In the genomic region with DNA sequence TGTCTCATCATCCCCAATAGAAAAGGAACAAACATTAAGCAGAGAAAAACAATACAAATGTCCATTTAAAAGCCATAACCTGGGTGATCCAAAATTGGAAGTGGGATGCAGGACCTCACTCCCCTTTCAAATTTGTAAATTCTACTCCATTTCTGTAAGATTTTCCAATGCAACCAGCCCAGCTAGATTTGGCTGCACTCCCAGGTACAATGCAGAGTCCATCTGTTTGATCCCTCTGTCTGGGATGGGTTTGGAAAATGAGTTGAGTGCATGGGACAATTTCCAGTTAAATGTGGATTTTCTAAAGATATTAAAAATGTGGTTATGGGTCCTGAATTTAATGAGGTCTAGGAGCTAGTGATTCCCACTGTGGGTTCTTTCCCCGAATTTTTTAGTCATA, we compare ENCODE assay signal across 27 cellular contexts.
"Had no signal": no experiment of that assay in that cellular context is flagged by ENCODE, and none has a peak within 500 bp of the region (broad histone marks: within the 10 kb centered on the region; RNA-seq: fewer than 3 reads in every experiment).

No MANE protein-coding gene starts in this region.

- DNase-seq: activated CD4-positive, alpha-beta T cell treated with anti-CD3 and anti-CD28 coated beads, Interleukin-2, amount 10 ng/mL, durations not matched to agents 24 days and 14 days; activated CD4-positive, alpha-beta T cell treated with anti-CD3 and anti-CD28 coated beads, Interleukin-2, amount 50 U/mL, for 4 hours; activated CD8-positive, alpha-beta T cell treated with anti-CD3 and anti-CD28 coated beads for 36 hours; activated effector memory CD4-positive, alpha-beta T cell treated with anti-CD3 and anti-CD28 coated beads, Interleukin-2, amount 50 U/mL, for 16 hours; activated naive CD4-positive, alpha-beta T cell; activated naive CD4-positive, alpha-beta T cell treated with anti-CD3 and anti-CD28 coated beads, Interleukin-2, amount 50 U/mL, for 16 hours; activated naive CD8-positive, alpha-beta T cell treated with anti-CD3 and anti-CD28 coated beads, Interleukin-2, amount 10 ng/mL, durations not matched to agents 7 days and 5 days; activated T-cell treated with anti-CD3 and anti-CD28 coated beads, Interleukin-2, amount 50 U/mL, for 1 hour; activated T-cell treated with anti-CD3 and anti-CD28 coated beads, Interleukin-2, amount 50 U/mL, for 72 hours; amygdala; Kasumi-1; MG63; NCI-H1092; NCI-H1436 treated with DMSO at 0.1 percent for 48 hours; NCI-H187 treated with DMSO at 0.1 percent for 48 hours; NCI-H2081; NCI-H345; NCI-H510A treated with DMSO at 0.1 percent for 48 hours; NCI-H526 treated with DMSO at 0.1 percent for 48 hours; NCI-H82; SHP77 treated with DMSO at 0.1 percent for 48 hours; SK-N-SH had no signal

- H3K9me3 Mint-ChIP-seq: activated CD4-positive, alpha-beta T cell treated with anti-CD3 and anti-CD28 coated beads, Interleukin-2, amount 10 ng/mL, durations not matched to agents 24 days and 14 days; activated CD8-positive, alpha-beta T cell treated with anti-CD3 and anti-CD28 coated beads for 36 hours; activated naive CD8-positive, alpha-beta T cell treated with anti-CD3 and anti-CD28 coated beads, Interleukin-2, amount 10 ng/mL, durations not matched to agents 7 days and 5 days; activated T-cell treated with anti-CD3 and anti-CD28 coated beads, Interleukin-2, amount 50 U/mL, for 72 hours; activated T-helper 17 cell treated with anti-CD3 and anti-CD28 coated beads, Interleukin-2, amount 50 U/mL, for 72 hours; central memory CD8-positive, alpha-beta T cell; T-helper 1 cell treated with Interleukin-12 subunit alpha and Interleukin-12 subunit beta and Interleukin-4 antibody, amounts not matched to agents 30 μg/mL and 1 μg/mL, for 36 hours; T-helper 2 cell treated with Interferon-gamma antibody and Interleukin-4, amounts not matched to agents 5 μg/mL and 100 μg/mL, for 36 hours had no signal

- H3K27ac Mint-ChIP-seq: activated CD4-positive, alpha-beta T cell treated with anti-CD3 and anti-CD28 coated beads, Interleukin-2, amount 10 ng/mL, durations not matched to agents 24 days and 14 days; activated CD8-positive, alpha-beta T cell treated with anti-CD3 and anti-CD28 coated beads for 36 hours; activated naive CD8-positive, alpha-beta T cell treated with anti-CD3 and anti-CD28 coated beads, Interleukin-2, amount 10 ng/mL, durations not matched to agents 7 days and 5 days; activated T-cell treated with anti-CD3 and anti-CD28 coated beads, Interleukin-2, amount 50 U/mL, for 72 hours; activated T-helper 17 cell treated with anti-CD3 and anti-CD28 coated beads, Interleukin-2, amount 50 U/mL, for 72 hours; T-helper 1 cell treated with Interleukin-12 subunit alpha and Interleukin-12 subunit beta and Interleukin-4 antibody, amounts not matched to agents 30 μg/mL and 1 μg/mL, for 36 hours; T-helper 2 cell treated with Interferon-gamma antibody and Interleukin-4, amounts not matched to agents 5 μg/mL and 100 μg/mL, for 36 hours had no signal

- H3K36me3 Mint-ChIP-seq: activated naive CD8-positive, alpha-beta T cell treated with anti-CD3 and anti-CD28 coated beads, Interleukin-2, amount 10 ng/mL, durations not matched to agents 7 days and 5 days had no signal

- ATAC-seq: activated CD8-positive, alpha-beta T cell treated with anti-CD3 and anti-CD28 coated beads for 36 hours; activated T-cell treated with anti-CD3 and anti-CD28 coated beads, Interleukin-2, amount 50 U/mL, for 72 hours; activated T-helper 17 cell treated with anti-CD3 and anti-CD28 coated beads, Interleukin-2, amount 50 U/mL, for 72 hours; Panc1 had no signal
